Comparison of ENCODE assay signal across 10 cellular contexts in genomic region chr22:25025586-25025985, GRCh38.
DNase-seq lines count a peak whose midpoint lies in the region; ATAC-seq and TF ChIP-seq lines count a peak whose summit lies in the region.
"Had no signal": no experiment of that assay in that cellular context is flagged by ENCODE, and none has a peak within 500 bp of the region (broad histone marks: within the 10 kb centered on the region; RNA-seq: fewer than 3 reads in every experiment).

No MANE protein-coding gene starts in this region.

- H3K27ac Mint-ChIP-seq in osteocyte (ENCODE audit: unreplicated experiment): peak overlapping the region; percentile 82

- peaks cover 15% of the 10 kb centered on the region for H3K4me1 Mint-ChIP-seq in osteocyte (ENCODE audit: unreplicated experiment)

- H3K4me3 ChIP-seq in adrenal gland (no peak overlapping the region), HAP-1 (no peak overlapping the region)

- peak; percentile 27 for DNase-seq in Ammon's horn (ENCODE audit: low spot score)
- peak; percentile 42 to 91 (median 82) for DNase-seq in adrenal gland
- DNase-seq in left cardiac atrium: peak; percentile 64
- DNase-seq in osteocyte (ENCODE audit: extremely low spot score, unreplicated experiment): no peak
- no peak for DNase-seq in cortex of kidney (lab: John Stamatoyannopoulos, UW)
- no peak for DNase-seq in HAP-1 (ENCODE audit: low spot score in 2 of 2)
- DNase-seq in NCI-H2029 treated with DMSO at 0.1 percent for 48 hours (lab: John Stamatoyannopoulos, UW): no peak
- no peak for DNase-seq in GM03348 (ENCODE audit: low spot score)
- DNase-seq: activated effector memory CD4-positive, alpha-beta T cell treated with anti-CD3 and anti-CD28 coated beads, Interleukin-2, amount 50 U/mL, for 16 hours; NCI-H2081 had no signal

- peaks cover 6% of the 10 kb centered on the region for H3K27me3 Mint-ChIP-seq in osteocyte (ENCODE audit: unreplicated experiment)

- no peaks in the 10 kb centered on the region for H3K9me3 Mint-ChIP-seq in osteocyte (ENCODE audit: unreplicated experiment)

- TF ChIP-seq CTCF in adrenal gland (IDR thresholded peaks at IDR 0.05) (no peak), osteocyte (IDR thresholded peaks at IDR 0.05) (no peak)

- intact Hi-C loops in adrenal gland (cut with DNase I): loop anchor here in 1 of 2 donors (5.0 kb wide), 1 partner anchor 73 kb away; the partner anchor contains the start of gene KIAA1671
- intact Hi-C loops in left cardiac atrium (cut with DNase I): loop anchor here (5.0 kb wide), 1 partner anchor 73 kb away; the partner anchor contains the start of gene KIAA1671 (in 2 of the 2)

- WGBS in adrenal gland, 4 donors: 38 to 76% (median 43%) methylated on average over 2 to 3 of the region's 3 CpGs

- TF ChIP-seq POLR2A in adrenal gland (IDR thresholded peaks at IDR 0.05): peak in 1 of 2 donors; percentile 15

- H3K27me3 ChIP-seq in adrenal gland (no peaks in the 10 kb centered on the region), HAP-1 (ENCODE audit: low read depth) (no peaks in the 10 kb centered on the region)

- peak overlapping the region; percentile 69 to 88 (median 85) for H3K27ac ChIP-seq in adrenal gland

- ATAC-seq in left cardiac atrium: peak; percentile 62 to 72

- H3K9me3 ChIP-seq in adrenal gland (replicated peaks in 1 of 3) (no peaks in the 10 kb centered on the region), HAP-1 (no peaks in the 10 kb centered on the region)

- H3K4me1 ChIP-seq in adrenal gland (replicated peaks in 1 of 2) (peaks cover 27 to 37% of the 10 kb centered on the region in 2 donors), HAP-1 (peaks cover 10% of the 10 kb centered on the region)

- no peaks in the 10 kb centered on the region for H3K36me3 Mint-ChIP-seq in osteocyte (ENCODE audit: unreplicated experiment)

- no peaks in the 10 kb centered on the region for H3K36me3 ChIP-seq in adrenal gland (replicated peaks in 1 of 2)
- peaks cover 3% of the 10 kb centered on the region; the same call in 1 of the 2 replicates for H3K36me3 ChIP-seq in HAP-1 (replicated peaks)

- in situ Hi-C loops in HAP-1 (cut with MboI; ENCODE audit: low sequenced_read_pairs): loop anchor here (5.0 kb wide), 1 partner anchor 73 kb away; the partner anchor contains the start of gene KIAA1671

- no peak overlapping the region for H3K4me3 Mint-ChIP-seq in osteocyte (ENCODE audit: unreplicated experiment)

Comparison
In these comparisons a context has a peak if more than half of its experiments do, and no peak if none do; other contexts are left out.
1. DNase-seq: peak in Ammon's horn (single experiment), adrenal gland (7 of 7) and left cardiac atrium (single experiment); none in osteocyte (single experiment), cortex of kidney (single experiment), HAP-1 (0 of 2), NCI-H2029 treated with DMSO at 0.1 percent for 48 hours (single experiment) and GM03348 (single experiment).